Comparison of ENCODE assay signal across 2 cellular contexts in the genomic region with DNA sequence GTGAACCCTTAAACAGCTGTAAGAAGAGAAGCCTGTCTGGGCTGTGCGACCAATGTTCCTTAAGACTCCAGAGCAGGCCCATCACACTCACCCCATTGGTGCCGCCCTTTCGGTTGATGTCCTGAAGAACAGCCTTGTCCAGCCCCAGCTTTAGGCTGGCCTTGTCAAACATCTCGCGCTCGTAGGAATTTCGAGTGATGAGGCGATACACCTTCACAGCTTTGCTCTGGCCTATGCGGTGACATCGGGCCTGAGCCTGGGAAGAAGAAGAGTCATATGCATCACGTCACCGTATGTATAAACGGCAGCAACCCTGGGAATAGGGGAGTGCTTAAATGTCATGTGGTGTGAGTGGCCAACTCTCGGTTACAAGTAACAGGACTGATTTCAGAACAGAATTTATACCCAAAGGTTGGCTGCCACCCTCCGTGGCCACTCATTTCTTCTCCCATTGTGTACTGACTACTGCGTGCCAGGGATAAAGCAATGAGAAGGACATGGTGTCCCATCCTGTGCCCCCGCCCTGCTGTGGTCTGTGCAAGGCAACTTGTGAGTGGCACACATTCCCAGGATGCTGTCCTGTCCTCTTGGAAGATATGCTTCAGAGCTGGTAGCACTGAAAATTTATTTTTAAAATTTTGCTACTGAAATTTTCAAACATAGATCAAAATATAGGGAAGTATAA.
TF ChIP-seq lines count a peak whose summit lies in the region.

No MANE protein-coding gene starts in this region.

TF ChIP-seq in HepG2, 621 proteins besides CTCF, POLR2A, EP300 and RAD21:
- TF ChIP-seq ZNF282 (IDR thresholded peaks at IDR 0.05; ENCODE audit: partially characterized antibody) (no peak), ZNF703 (CRISPR knock-in tag; IDR thresholded peaks at IDR 0.05; ENCODE audit: borderline replicate concordance) (no peak), ZNF550 (CRISPR knock-in tag; IDR thresholded peaks at IDR 0.05; ENCODE audit: borderline replicate concordance) (0 out of 2 replicates have a peak, but pooled peaks have one; percentile 64), ZFAT (CRISPR knock-in tag; conservative IDR thresholded peaks at IDR 0.05) (no peak), NFE2L1 (CRISPR knock-in tag; IDR thresholded peaks at IDR 0.05; ENCODE audit: borderline replicate concordance) (0 out of 2 replicates have a peak, but pooled peaks have one; percentile 40), ZMAT5 (CRISPR knock-in tag; IDR thresholded peaks at IDR 0.05; ENCODE audit: borderline replicate concordance, low read depth) (no peak), ZNF567 (CRISPR knock-in tag; IDR thresholded peaks at IDR 0.05; ENCODE audit: borderline replicate concordance) (0 out of 2 replicates have a peak, but pooled peaks have one; percentile 32), NFE2L2 (IDR thresholded peaks at IDR 0.05; ENCODE audit: low read length) (no peak), SP2 (CRISPR knock-in tag; IDR thresholded peaks at IDR 0.05) (no peak)

TF ChIP-seq in H1, 55 proteins besides CTCF, POLR2A, EP300 and RAD21:
- no peak for TF ChIP-seq GTF2F1 (IDR thresholded peaks at IDR 0.05; ENCODE audit: borderline replicate concordance, low read depth, low read length)
- TF ChIP-seq CBX5 (IDR thresholded peaks at IDR 0.05; ENCODE audit: low read depth, low read length), result no peak
- TF ChIP-seq BCL11A (IDR thresholded peaks at IDR 0.05; ENCODE audit: low read depth in 2 of 2, low read length in 2 of 2), result no peak
- no peak for TF ChIP-seq SRF (IDR thresholded peaks at IDR 0.05; ENCODE audit: low read depth, low read length)
- TF ChIP-seq SIRT6 (IDR thresholded peaks at IDR 0.05; ENCODE audit: low read length), result no peak
- TF ChIP-seq, protein P1, sequence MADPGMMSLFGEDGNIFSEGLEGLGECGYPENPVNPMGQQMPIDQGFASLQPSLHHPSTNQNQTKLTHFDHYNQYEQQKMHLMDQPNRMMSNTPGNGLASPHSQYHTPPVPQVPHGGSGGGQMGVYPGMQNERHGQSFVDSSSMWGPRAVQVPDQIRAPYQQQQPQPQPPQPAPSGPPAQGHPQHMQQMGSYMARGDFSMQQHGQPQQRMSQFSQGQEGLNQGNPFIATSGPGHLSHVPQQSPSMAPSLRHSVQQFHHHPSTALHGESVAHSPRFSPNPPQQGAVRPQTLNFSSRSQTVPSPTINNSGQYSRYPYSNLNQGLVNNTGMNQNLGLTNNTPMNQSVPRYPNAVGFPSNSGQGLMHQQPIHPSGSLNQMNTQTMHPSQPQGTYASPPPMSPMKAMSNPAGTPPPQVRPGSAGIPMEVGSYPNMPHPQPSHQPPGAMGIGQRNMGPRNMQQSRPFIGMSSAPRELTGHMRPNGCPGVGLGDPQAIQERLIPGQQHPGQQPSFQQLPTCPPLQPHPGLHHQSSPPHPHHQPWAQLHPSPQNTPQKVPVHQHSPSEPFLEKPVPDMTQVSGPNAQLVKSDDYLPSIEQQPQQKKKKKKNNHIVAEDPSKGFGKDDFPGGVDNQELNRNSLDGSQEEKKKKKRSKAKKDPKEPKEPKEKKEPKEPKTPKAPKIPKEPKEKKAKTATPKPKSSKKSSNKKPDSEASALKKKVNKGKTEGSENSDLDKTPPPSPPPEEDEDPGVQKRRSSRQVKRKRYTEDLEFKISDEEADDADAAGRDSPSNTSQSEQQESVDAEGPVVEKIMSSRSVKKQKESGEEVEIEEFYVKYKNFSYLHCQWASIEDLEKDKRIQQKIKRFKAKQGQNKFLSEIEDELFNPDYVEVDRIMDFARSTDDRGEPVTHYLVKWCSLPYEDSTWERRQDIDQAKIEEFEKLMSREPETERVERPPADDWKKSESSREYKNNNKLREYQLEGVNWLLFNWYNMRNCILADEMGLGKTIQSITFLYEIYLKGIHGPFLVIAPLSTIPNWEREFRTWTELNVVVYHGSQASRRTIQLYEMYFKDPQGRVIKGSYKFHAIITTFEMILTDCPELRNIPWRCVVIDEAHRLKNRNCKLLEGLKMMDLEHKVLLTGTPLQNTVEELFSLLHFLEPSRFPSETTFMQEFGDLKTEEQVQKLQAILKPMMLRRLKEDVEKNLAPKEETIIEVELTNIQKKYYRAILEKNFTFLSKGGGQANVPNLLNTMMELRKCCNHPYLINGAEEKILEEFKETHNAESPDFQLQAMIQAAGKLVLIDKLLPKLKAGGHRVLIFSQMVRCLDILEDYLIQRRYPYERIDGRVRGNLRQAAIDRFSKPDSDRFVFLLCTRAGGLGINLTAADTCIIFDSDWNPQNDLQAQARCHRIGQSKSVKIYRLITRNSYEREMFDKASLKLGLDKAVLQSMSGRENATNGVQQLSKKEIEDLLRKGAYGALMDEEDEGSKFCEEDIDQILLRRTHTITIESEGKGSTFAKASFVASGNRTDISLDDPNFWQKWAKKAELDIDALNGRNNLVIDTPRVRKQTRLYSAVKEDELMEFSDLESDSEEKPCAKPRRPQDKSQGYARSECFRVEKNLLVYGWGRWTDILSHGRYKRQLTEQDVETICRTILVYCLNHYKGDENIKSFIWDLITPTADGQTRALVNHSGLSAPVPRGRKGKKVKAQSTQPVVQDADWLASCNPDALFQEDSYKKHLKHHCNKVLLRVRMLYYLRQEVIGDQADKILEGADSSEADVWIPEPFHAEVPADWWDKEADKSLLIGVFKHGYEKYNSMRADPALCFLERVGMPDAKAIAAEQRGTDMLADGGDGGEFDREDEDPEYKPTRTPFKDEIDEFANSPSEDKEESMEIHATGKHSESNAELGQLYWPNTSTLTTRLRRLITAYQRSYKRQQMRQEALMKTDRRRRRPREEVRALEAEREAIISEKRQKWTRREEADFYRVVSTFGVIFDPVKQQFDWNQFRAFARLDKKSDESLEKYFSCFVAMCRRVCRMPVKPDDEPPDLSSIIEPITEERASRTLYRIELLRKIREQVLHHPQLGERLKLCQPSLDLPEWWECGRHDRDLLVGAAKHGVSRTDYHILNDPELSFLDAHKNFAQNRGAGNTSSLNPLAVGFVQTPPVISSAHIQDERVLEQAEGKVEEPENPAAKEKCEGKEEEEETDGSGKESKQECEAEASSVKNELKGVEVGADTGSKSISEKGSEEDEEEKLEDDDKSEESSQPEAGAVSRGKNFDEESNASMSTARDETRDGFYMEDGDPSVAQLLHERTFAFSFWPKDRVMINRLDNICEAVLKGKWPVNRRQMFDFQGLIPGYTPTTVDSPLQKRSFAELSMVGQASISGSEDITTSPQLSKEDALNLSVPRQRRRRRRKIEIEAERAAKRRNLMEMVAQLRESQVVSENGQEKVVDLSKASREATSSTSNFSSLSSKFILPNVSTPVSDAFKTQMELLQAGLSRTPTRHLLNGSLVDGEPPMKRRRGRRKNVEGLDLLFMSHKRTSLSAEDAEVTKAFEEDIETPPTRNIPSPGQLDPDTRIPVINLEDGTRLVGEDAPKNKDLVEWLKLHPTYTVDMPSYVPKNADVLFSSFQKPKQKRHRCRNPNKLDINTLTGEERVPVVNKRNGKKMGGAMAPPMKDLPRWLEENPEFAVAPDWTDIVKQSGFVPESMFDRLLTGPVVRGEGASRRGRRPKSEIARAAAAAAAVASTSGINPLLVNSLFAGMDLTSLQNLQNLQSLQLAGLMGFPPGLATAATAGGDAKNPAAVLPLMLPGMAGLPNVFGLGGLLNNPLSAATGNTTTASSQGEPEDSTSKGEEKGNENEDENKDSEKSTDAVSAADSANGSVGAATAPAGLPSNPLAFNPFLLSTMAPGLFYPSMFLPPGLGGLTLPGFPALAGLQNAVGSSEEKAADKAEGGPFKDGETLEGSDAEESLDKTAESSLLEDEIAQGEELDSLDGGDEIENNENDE (IDR thresholded peaks at IDR 0.05; ENCODE audit: insufficient replicate concordance, low read length), result no peak
- TF ChIP-seq HDAC6 (IDR thresholded peaks at IDR 0.05; ENCODE audit: low read depth, low read length), result no peak
- no peak for TF ChIP-seq CHD2 (IDR thresholded peaks at IDR 0.05; ENCODE audit: low read length)
- TF ChIP-seq NRF1 (IDR thresholded peaks at IDR 0.05; ENCODE audit: low read depth, low read length), result no peak
- no peak for TF ChIP-seq CHD1 (IDR thresholded peaks at IDR 0.05; ENCODE audit: low read depth, low read length)
- no peak for TF ChIP-seq SUZ12 (IDR thresholded peaks at IDR 0.05; ENCODE audit: low read length)
- TF ChIP-seq ZNF274 (IDR thresholded peaks at IDR 0.05; ENCODE audit: borderline replicate concordance, extremely low read depth, low read length), result no peak
- no peak for TF ChIP-seq RFX5 (IDR thresholded peaks at IDR 0.05; ENCODE audit: borderline replicate concordance, low read depth, low read length)
- no peak for TF ChIP-seq SP2 (IDR thresholded peaks at IDR 0.05; ENCODE audit: low read length)
- TF ChIP-seq KDM5A (IDR thresholded peaks at IDR 0.05; ENCODE audit: low read length), result no peak
- TF ChIP-seq KDM1A (IDR thresholded peaks at IDR 0.05; ENCODE audit: borderline replicate concordance, low read length), result no peak
- no peak for TF ChIP-seq TBP (IDR thresholded peaks at IDR 0.05; ENCODE audit: low read depth, low read length)
- no peak for TF ChIP-seq TCF12 (IDR thresholded peaks at IDR 0.05; ENCODE audit: low read depth, low read length)
- TF ChIP-seq YY1 (IDR thresholded peaks at IDR 0.05; ENCODE audit: low read depth, low read length), result no peak
- no peak for TF ChIP-seq TAF7 (optimal IDR thresholded peaks at IDR 0.05; ENCODE audit: borderline replicate concordance, low read depth, low read length)
